8 cellular contexts compared by ENCODE assay signal in the genomic region with DNA sequence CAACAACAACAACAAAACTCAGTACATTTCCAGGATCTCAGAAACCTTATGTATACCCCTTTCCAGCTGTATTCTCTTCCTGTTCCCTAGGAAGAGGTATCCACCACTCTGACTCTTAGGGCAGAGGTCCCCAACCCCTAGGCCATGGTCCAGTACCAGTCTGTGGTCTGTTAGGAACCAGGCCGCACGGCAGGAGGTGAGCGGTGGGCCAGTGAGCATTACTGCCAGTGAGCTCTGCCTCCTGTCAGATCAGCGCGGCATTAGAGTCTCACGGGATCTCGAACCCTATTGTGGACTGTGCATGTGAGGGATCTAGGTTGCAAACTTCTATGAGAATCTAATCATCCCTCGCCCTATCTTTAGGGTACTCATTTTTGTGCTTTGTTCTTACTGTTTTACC. TPM values are rescaled to one million over a fixed set of nuclear protein-coding genes. Genes with fewer than 3 reads are reported as not detected.
"Had no signal": no experiment of that assay in that cellular context is flagged by ENCODE, and none has a peak within 500 bp of the region (broad histone marks: within the 10 kb centered on the region; RNA-seq: fewer than 3 reads in every experiment).

No MANE protein-coding gene starts in this region.

- DNase-seq: GM23248, GOT3, H7, HFFc6, IMR-90 had no signal

- H3K4me1 ChIP-seq: HAP-1 had no signal

- H3K27ac ChIP-seq: GM23248 had no signal

- H3K4me3 ChIP-seq: GM23248, HAP-1 had no signal

- ATAC-seq: HCT116 had no signal

- H3K9ac ChIP-seq: GM23248 had no signal

- H3K9me3 ChIP-seq: HAP-1 had no signal

- H3K36me3 ChIP-seq: HAP-1 had no signal

- H2AFZ ChIP-seq: GM23248 had no signal

RNA-seq across cellular contexts. Expression of a gene that starts 43.9 kb away (rescaled TPM):
- total RNA-seq: GM23248, HFFc6, HT-29, IMR-90 had no signal
- polyA plus RNA-seq: GM23248, IMR-90 had no signal
